ENCODE assay signal across 20 cellular contexts in genomic region chr15:22418212-22418611, GRCh38. TPM values are rescaled to one million over a fixed set of nuclear protein-coding genes. Genes with fewer than 3 reads are reported as not detected.
"Had no signal": no experiment of that assay in that cellular context is flagged by ENCODE, and none has a peak within 500 bp of the region (broad histone marks: within the 10 kb centered on the region; RNA-seq: fewer than 3 reads in every experiment).

No MANE protein-coding gene starts in this region.

RNA-seq across cellular contexts. Expression of gene GOLGA6L22, which starts 40.5 kb away (rescaled TPM):
- total RNA-seq: heart left ventricle; hepatocyte; kidney epithelial cell; liver; lung microvascular endothelial cell; mesenteric fat pad; mucosa of descending colon; myocyte; naive thymus-derived CD4-positive, alpha-beta T cell; natural killer cell treated with Interleukin-12 subunit alpha and Interleukin-12 subunit beta and Interleukin-15 and Interleukin-18, amount 100 ng/mL, for 72 hours; omental fat pad; ovary; skeletal muscle tissue; smooth muscle cell; thyroid gland; transverse colon; ureter; uterus had no signal
- polyA plus RNA-seq: heart left ventricle; hepatocyte; liver; naive thymus-derived CD4-positive, alpha-beta T cell; neural cell; ovary; smooth muscle cell; stomach had no signal
